In genomic region chr17:46192484-46193245, GRCh38 we compare ENCODE assay signal across 8 cellular contexts. TPM values are rescaled to one million over a fixed set of nuclear protein-coding genes. Genes with fewer than 3 reads are reported as not detected.
DNase-seq lines count a peak whose midpoint lies in the region; ATAC-seq and TF ChIP-seq lines count a peak whose summit lies in the region.

No MANE protein-coding gene starts in this region.

- CTCF ChIA-PET in WTC11 (lab: Charles Lee), result interaction anchor here (0.5 to 1.5 kb wide), 41 partner anchors 8 to 243 kb away, joined by 3 to 19 read pairs (median 4); no protein-coding TSS in a partner anchor

- H3K4me3 Mint-ChIP-seq in WTC11, result peak overlapping the region; percentile 80
- peak overlapping the region; percentile 99 for H3K4me3 Mint-ChIP-seq in central memory CD8-positive, alpha-beta T cell

- POLR2A ChIA-PET in WTC11 (lab: Charles Lee), result interaction anchor here (0.6 to 1.4 kb wide), 6 partner anchors 11 to 1549 kb away, joined by 3 to 9 read pairs (median 4); no protein-coding TSS in a partner anchor

- peaks cover 9% of the 10 kb centered on the region for H3K36me3 Mint-ChIP-seq in WTC11
- peaks cover 38% of the 10 kb centered on the region for H3K36me3 Mint-ChIP-seq in central memory CD8-positive, alpha-beta T cell (ENCODE audit: insufficient read depth)

- peaks cover 24% of the 10 kb centered on the region for H3K4me1 ChIP-seq in ACC112 (ENCODE audit: control insufficient read depth, insufficient read depth, low read length, unreplicated experiment)

- peaks cover 70% of the 10 kb centered on the region for H3K79me2 ChIP-seq in ACC112 (ENCODE audit: control insufficient read depth, insufficient read depth, low read length, unreplicated experiment)

- H3K27ac ChIP-seq in ACC112 (ENCODE audit: low read depth, low read length), result peak overlapping the region; percentile 83

- peak; percentile 19 for ATAC-seq in GM18861 (IDR thresholded peaks at IDR 0.05; ENCODE audit: unreplicated experiment)
- ATAC-seq in HG03066 (IDR thresholded peaks at IDR 0.05; ENCODE audit: low read depth, unreplicated experiment), result peak; percentile 10
- peak; percentile 4 for ATAC-seq in WTC11
- peak; percentile 7 for ATAC-seq in central memory CD8-positive, alpha-beta T cell (replicated peaks; ENCODE audit: extremely low read depth, poor library complexity, severe bottlenecking)

- H3K9me3 Mint-ChIP-seq in WTC11, result peaks cover 2% of the 10 kb centered on the region
- H3K9me3 Mint-ChIP-seq in central memory CD8-positive, alpha-beta T cell, result no peaks in the 10 kb centered on the region

- no peak for TF ChIP-seq CTCF in WTC11 (IDR thresholded peaks at IDR 0.05)

- peaks cover 40% of the 10 kb centered on the region for H3K4me1 Mint-ChIP-seq in WTC11
- peaks cover 70% of the 10 kb centered on the region for H3K4me1 Mint-ChIP-seq in central memory CD8-positive, alpha-beta T cell

- no peak overlapping the region for H2AFZ ChIP-seq in ACC112 (ENCODE audit: low read length, unreplicated experiment)

- H3K27me3 Mint-ChIP-seq in WTC11 (ENCODE audit: low read depth), result 0 out of 2 replicates have a peak, but pooled peaks cover 2% of the 10 kb centered on the region
- H3K27me3 Mint-ChIP-seq in central memory CD8-positive, alpha-beta T cell, result no peaks in the 10 kb centered on the region

- H3K4me3 ChIP-seq in ACC112 (ENCODE audit: low read depth, low read length), result peak overlapping the region; percentile 89

- DNase-seq in NCI-H2196 (lab: John Stamatoyannopoulos, UW; ENCODE audit: unreplicated experiment) (peak; percentile 79), WTC11 (ENCODE audit: low spot score) (peak; percentile 61), kidney glomerular epithelial cell (lab: John Stamatoyannopoulos, UW) (peak; percentile 80)
- DNase-seq in central memory CD8-positive, alpha-beta T cell (ENCODE audit: low spot score in 2 of 2), result peak; percentile 44 to 46
- DNase-seq in stimulated activated CD4-positive, alpha-beta T cell treated with anti-CD3 and anti-CD28 coated beads, Interleukin-15, amount 100 ng/mL, for 1 hour (ENCODE audit: low read depth in 1 of 2, low spot score in 1 of 2), result peak; percentile 38 to 47

- H3K27ac Mint-ChIP-seq in WTC11, result peak overlapping the region; percentile 92
- H3K27ac Mint-ChIP-seq in central memory CD8-positive, alpha-beta T cell (ENCODE audit: low read depth), result peak overlapping the region; percentile 96

- no peaks in the 10 kb centered on the region for H3K36me3 ChIP-seq in ACC112 (ENCODE audit: insufficient read depth, low read length)

- H3K27me3 ChIP-seq in ACC112 (ENCODE audit: insufficient read depth, low read length), result no peaks in the 10 kb centered on the region

TF ChIP-seq in WTC11, 78 proteins besides CTCF, POLR2A, EP300 and RAD21:
- no peak for TF ChIP-seq MYBL2 (CRISPR knock-in tag; IDR thresholded peaks at IDR 0.05)
- no peak for TF ChIP-seq FOXP4 (CRISPR knock-in tag; IDR thresholded peaks at IDR 0.05)
- TF ChIP-seq FOXK1 (CRISPR knock-in tag; IDR thresholded peaks at IDR 0.05), result 0 out of 2 replicates have a peak, but pooled peaks have one; percentile 7
- TF ChIP-seq MAX (CRISPR knock-in tag; IDR thresholded peaks at IDR 0.05), result peak; percentile 11; the same call in 1 of the 2 replicates
- no peak for TF ChIP-seq ATF6 (CRISPR knock-in tag; IDR thresholded peaks at IDR 0.05)
- no peak for TF ChIP-seq ATF1 (CRISPR knock-in tag; IDR thresholded peaks at IDR 0.05)
- no peak for TF ChIP-seq ZBTB21 (CRISPR knock-in tag; IDR thresholded peaks at IDR 0.05; ENCODE audit: borderline replicate concordance)
- TF ChIP-seq ELF4 (CRISPR knock-in tag; IDR thresholded peaks at IDR 0.05; ENCODE audit: low read depth), result no peak
- TF ChIP-seq JUN (CRISPR knock-in tag; IDR thresholded peaks at IDR 0.05), result no peak
- TF ChIP-seq CDX4 (CRISPR knock-in tag; IDR thresholded peaks at IDR 0.05; ENCODE audit: borderline replicate concordance), result no peak
- peak; percentile 75 for TF ChIP-seq USF1 (CRISPR knock-in tag; IDR thresholded peaks at IDR 0.05)
- no peak for TF ChIP-seq TP53 (CRISPR knock-in tag; IDR thresholded peaks at IDR 0.05)
- TF ChIP-seq USF2 (CRISPR knock-in tag; IDR thresholded peaks at IDR 0.05), result peak; percentile 80

RNA-seq across cellular contexts. Expression of gene KANSL1, which starts 0.6 kb away (rescaled TPM):
- 66.4 to 72.7 TPM (median 68.5 TPM) in 3 replicates for total RNA-seq in WTC11 (2021)

Comparison
In these comparisons a context has a peak if more than half of its experiments do, and no peak if none do; other contexts are left out.
1. Peak in every context shown above with its lines: DNase-seq, ATAC-seq, H3K4me3 ChIP-seq and H3K27ac ChIP-seq.